In the genomic region with DNA sequence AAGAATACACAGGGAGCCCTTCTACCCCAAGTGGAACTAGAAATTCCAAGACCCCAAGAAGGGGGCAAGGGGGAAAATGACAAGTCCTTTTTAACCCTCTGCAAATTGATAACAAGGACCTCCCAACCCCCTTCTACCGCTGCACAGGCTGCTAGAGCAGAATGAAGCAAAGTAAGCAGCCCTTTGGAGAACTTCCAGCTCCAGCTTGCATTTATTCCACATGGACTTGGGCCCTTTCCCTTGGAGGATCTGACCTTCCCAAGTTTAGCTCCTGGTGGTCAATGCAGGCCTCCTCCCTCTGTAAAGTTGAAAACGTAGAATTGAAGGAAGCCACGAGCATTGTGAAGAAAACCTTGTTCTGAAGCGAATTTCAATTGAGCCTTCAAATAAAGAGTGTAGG, we compare ENCODE assay signal across 30 cellular contexts. TPM values are rescaled to one million over a fixed set of nuclear protein-coding genes. Genes with fewer than 3 reads are reported as not detected.
"Had no signal": no experiment of that assay in that cellular context is flagged by ENCODE, and none has a peak within 500 bp of the region (broad histone marks: within the 10 kb centered on the region; RNA-seq: fewer than 3 reads in every experiment).

No MANE protein-coding gene starts in this region.

- H3K4me1 ChIP-seq: gastroesophageal sphincter, parathyroid adenoma, psoas muscle, stomach, upper lobe of left lung had no signal

- H3K4me3 ChIP-seq: gastroesophageal sphincter, hepatocyte, neural progenitor cell, psoas muscle, stomach, thyroid gland, upper lobe of left lung had no signal

- DNase-seq: activated CD4-positive, alpha-beta memory T cell treated with anti-CD3 and anti-CD28 coated beads for 36 hours; activated CD4-positive, alpha-beta T cell treated with anti-CD3 and anti-CD28 coated beads, Interleukin-2, amount 10 ng/mL, durations not matched to agents 24 days and 14 days; activated CD4-positive, CD25-positive, alpha-beta regulatory T cell treated with anti-CD3 and anti-CD28 coated beads, Interleukin-2, amount 50 U/mL, for 72 hours; activated CD8-positive, alpha-beta memory T cell treated with anti-CD3 and anti-CD28 coated beads, Interleukin-2, amount 50 U/mL, for 4 hours; activated naive CD8-positive, alpha-beta T cell treated with anti-CD3 and anti-CD28 coated beads, Interleukin-2, amount 50 U/mL, for 24 hours; activated T-cell treated with anti-CD3 and anti-CD28 coated beads, Interleukin-2, amount 50 U/mL, for 4 hours; amygdala; central memory CD4-positive, alpha-beta T cell; effector CD4-positive, alpha-beta T cell; islet precursor cell; left cardiac atrium; natural killer cell; occipital lobe; psoas muscle; stimulated activated CD4-positive, alpha-beta T cell treated with anti-CD3 and anti-CD28 coated beads, Interleukin-15, amount 100 ng/mL, for 24 hours; stimulated activated CD4-positive, alpha-beta T cell treated with anti-CD3 and anti-CD28 coated beads, Interleukin-2, amount 100 ng/mL, for 24 hours; stimulated activated naive B cell treated with anti-CD40 and anti-IgM and Interleukin-4, amounts not matched to agents 10 μg/mL and 1 μg/mL and 100 μg/mL, for 72 hours; stomach; T-helper 17 cell; T1000; upper lobe of left lung had no signal

- H3K9me3 ChIP-seq: gastroesophageal sphincter, psoas muscle, stomach, thyroid gland, upper lobe of left lung had no signal

- FAIRE-seq: endometrium had no signal

- H3K36me3 ChIP-seq: gastroesophageal sphincter, neural progenitor cell, stomach, thyroid gland, upper lobe of left lung had no signal

- H2AFZ ChIP-seq: hepatocyte, neural progenitor cell, parathyroid adenoma had no signal

- H3K27ac ChIP-seq: gastroesophageal sphincter, hepatocyte, neural progenitor cell, parathyroid adenoma, psoas muscle, stomach, thyroid gland, upper lobe of left lung had no signal

- H3K4me2 ChIP-seq: hepatocyte, neural progenitor cell had no signal

- H3K79me2 ChIP-seq: hepatocyte, parathyroid adenoma had no signal

- ATAC-seq: activated naive CD8-positive, alpha-beta T cell treated with anti-CD3 and anti-CD28 coated beads, Interleukin-2, amount 50 U/mL, for 24 hours; activated T-cell treated with anti-CD3 and anti-CD28 coated beads, Interleukin-2, amount 50 U/mL, for 4 hours; activated T-helper 17 cell treated with anti-CD3 and anti-CD28 coated beads, Interleukin-2, amount 50 U/mL, for 72 hours; gastroesophageal sphincter; left cardiac atrium; psoas muscle; stimulated activated naive B cell treated with anti-CD40 and anti-IgM and Interleukin-4, amounts not matched to agents 10 μg/mL and 1 μg/mL and 100 μg/mL, for 72 hours; T-helper 17 cell had no signal

- H3K9ac ChIP-seq: neural progenitor cell, parathyroid adenoma had no signal

- H3K27me3 ChIP-seq: gastroesophageal sphincter, hepatocyte, neural progenitor cell, stomach, thyroid gland, upper lobe of left lung had no signal

RNA-seq across cellular contexts. Expression of a gene that starts 37.0 kb away (rescaled TPM):
- total RNA-seq: activated CD4-positive, alpha-beta T cell treated with anti-CD3 and anti-CD28 coated beads, Interleukin-2, amount 10 ng/mL, durations not matched to agents 24 days and 14 days; activated T-cell treated with anti-CD3 and anti-CD28 coated beads, Interleukin-2, amount 50 U/mL, for 4 hours; lower leg skin; mononuclear cell had no signal
- polyA plus RNA-seq: stomach had no signal
